20 cellular contexts compared by ENCODE assay signal in the genomic region with DNA sequence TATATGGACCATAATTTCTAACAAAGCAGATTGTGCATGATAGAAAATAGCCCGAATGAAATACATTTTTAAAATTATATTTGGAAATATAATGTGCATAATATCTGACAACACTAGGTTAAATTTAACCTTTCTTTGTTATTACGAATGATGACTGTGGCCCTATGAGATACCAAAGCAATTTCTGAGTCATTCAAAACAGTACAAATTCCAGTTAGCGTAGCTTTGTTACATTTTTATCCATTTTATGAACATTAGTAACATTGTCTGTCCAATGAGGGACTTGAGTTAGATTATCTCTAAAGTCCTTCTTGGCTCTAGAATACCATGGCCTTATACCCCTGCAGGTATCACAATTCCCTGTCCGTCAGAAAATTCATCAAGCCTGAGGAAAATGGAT.
"Had no signal": no experiment of that assay in that cellular context is flagged by ENCODE, and none has a peak within 500 bp of the region (broad histone marks: within the 10 kb centered on the region; RNA-seq: fewer than 3 reads in every experiment).

No MANE protein-coding gene starts in this region.

- ATAC-seq: activated CD8-positive, alpha-beta memory T cell treated with anti-CD3 and anti-CD28 coated beads, Interleukin-2, amount 10 ng/mL, durations not matched to agents 7 days and 5 days; activated CD8-positive, alpha-beta T cell treated with anti-CD3 and anti-CD28 coated beads, Interleukin-2, amount 10 ng/mL, durations not matched to agents 7 days and 5 days; activated naive CD4-positive, alpha-beta T cell treated with anti-CD3 and anti-CD28 coated beads, Interleukin-2, amount 50 U/mL, for 72 hours; activated T-cell treated with anti-CD3 and anti-CD28 coated beads, Interleukin-2, amount 50 U/mL, for 72 hours; effector memory CD8-positive, alpha-beta T cell; left cardiac atrium; left ventricle myocardium superior; mucosa of descending colon; natural killer cell treated with Interleukin-12 subunit alpha and Interleukin-12 subunit beta and Interleukin-15 and Interleukin-18, amount 100 ng/mL, for 72 hours; right cardiac atrium had no signal

- DNase-seq: activated B cell treated with CpG ODN at 0.5 μM for 24 hours; activated CD8-positive, alpha-beta memory T cell treated with anti-CD3 and anti-CD28 coated beads, Interleukin-2, amount 10 ng/mL, durations not matched to agents 7 days and 5 days; activated CD8-positive, alpha-beta T cell treated with anti-CD3 and anti-CD28 coated beads, Interleukin-2, amount 10 ng/mL, durations not matched to agents 7 days and 5 days; activated naive CD4-positive, alpha-beta T cell; activated T-cell treated with anti-CD3 and anti-CD28 coated beads for 4 hours; activated T-cell treated with anti-CD3 and anti-CD28 coated beads, Interleukin-2, amount 50 U/mL, for 72 hours; effector memory CD8-positive, alpha-beta T cell; erythroblast; foreskin melanocyte; left cardiac atrium; left ventricle myocardium superior; mucosa of descending colon; posterior cingulate gyrus; right cardiac atrium; spleen; stimulated activated naive CD4-positive, alpha-beta T cell treated with Interleukin-2 at 50 U/mL for 16 hours; T-helper 1 cell; uterus had no signal
